In the genomic region with DNA sequence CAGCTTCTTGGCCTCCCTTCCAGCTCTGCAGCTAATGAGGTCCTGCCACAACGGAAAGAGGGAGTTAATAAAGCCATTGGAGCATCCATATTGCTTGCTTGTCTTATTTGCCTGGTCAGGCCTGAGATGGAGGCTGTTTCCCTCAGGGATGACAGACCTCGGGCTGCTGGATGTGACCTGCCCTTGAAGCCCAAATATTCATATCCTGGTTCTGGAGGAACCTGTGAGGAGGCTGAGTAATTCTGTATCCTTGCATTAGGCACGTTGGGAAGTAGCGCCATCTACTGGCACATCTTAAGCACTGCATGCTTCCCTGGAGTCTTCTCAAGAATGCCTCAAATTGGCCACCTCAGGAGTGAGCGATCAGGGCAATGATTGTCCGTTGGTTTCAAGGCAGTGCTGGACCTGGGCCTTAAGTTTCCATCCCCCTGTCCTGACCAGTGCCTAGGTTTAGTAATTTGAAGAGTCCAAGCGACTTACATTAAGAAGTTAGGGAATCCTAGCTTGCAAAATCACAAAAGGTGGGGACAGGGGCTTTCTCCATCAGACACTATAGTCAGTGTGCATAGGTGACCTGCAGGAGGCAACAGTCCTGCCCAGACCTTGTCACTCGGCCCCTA, we compare ENCODE assay signal across 8 cellular contexts.
DNase-seq lines count a peak whose midpoint lies in the region; ATAC-seq lines count a peak whose summit lies in the region.

No MANE protein-coding gene starts in this region.

- no peaks in the 10 kb centered on the region for H3K4me1 Mint-ChIP-seq in central memory CD8-positive, alpha-beta T cell

- no peaks in the 10 kb centered on the region for H3K27me3 Mint-ChIP-seq in central memory CD8-positive, alpha-beta T cell

- ATAC-seq in HG02678 (IDR thresholded peaks at IDR 0.05; ENCODE audit: unreplicated experiment) (peak; percentile 54), HG03045 (IDR thresholded peaks at IDR 0.05; ENCODE audit: unreplicated experiment) (no peak)
- peak; percentile 86 for ATAC-seq in activated CD4-positive, CD25-positive, alpha-beta regulatory T cell treated with anti-CD3 and anti-CD28 coated beads, Interleukin-2, amount 50 U/mL, for 24 hours
- peak; percentile 72 for ATAC-seq in central memory CD8-positive, alpha-beta T cell (replicated peaks; ENCODE audit: extremely low read depth, poor library complexity, severe bottlenecking)

- H3K9me3 Mint-ChIP-seq in central memory CD8-positive, alpha-beta T cell = no peaks in the 10 kb centered on the region

- H3K36me3 Mint-ChIP-seq in central memory CD8-positive, alpha-beta T cell (ENCODE audit: insufficient read depth) = peaks cover 18% of the 10 kb centered on the region

- DNase-seq in DMS79 (lab: John Stamatoyannopoulos, UW) (peak; percentile 56), NCI-H2196 (lab: John Stamatoyannopoulos, UW; ENCODE audit: unreplicated experiment) (peak; percentile 73), left kidney (ENCODE audit: low read depth, low spot score) (peak; percentile 80)
- DNase-seq in central memory CD8-positive, alpha-beta T cell (ENCODE audit: low spot score in 2 of 2) = peak; percentile 56 to 57
- peak; percentile 77 for DNase-seq in stimulated activated CD4-positive, alpha-beta T cell treated with anti-CD3 and anti-CD28 coated beads, Interleukin-4, amount 100 ng/mL, for 24 hours

- H3K27ac Mint-ChIP-seq in central memory CD8-positive, alpha-beta T cell (ENCODE audit: low read depth) = no peak overlapping the region

- no peak overlapping the region for H3K4me3 Mint-ChIP-seq in central memory CD8-positive, alpha-beta T cell
